ENCODE assay signal across 8 cellular contexts in the genomic region with DNA sequence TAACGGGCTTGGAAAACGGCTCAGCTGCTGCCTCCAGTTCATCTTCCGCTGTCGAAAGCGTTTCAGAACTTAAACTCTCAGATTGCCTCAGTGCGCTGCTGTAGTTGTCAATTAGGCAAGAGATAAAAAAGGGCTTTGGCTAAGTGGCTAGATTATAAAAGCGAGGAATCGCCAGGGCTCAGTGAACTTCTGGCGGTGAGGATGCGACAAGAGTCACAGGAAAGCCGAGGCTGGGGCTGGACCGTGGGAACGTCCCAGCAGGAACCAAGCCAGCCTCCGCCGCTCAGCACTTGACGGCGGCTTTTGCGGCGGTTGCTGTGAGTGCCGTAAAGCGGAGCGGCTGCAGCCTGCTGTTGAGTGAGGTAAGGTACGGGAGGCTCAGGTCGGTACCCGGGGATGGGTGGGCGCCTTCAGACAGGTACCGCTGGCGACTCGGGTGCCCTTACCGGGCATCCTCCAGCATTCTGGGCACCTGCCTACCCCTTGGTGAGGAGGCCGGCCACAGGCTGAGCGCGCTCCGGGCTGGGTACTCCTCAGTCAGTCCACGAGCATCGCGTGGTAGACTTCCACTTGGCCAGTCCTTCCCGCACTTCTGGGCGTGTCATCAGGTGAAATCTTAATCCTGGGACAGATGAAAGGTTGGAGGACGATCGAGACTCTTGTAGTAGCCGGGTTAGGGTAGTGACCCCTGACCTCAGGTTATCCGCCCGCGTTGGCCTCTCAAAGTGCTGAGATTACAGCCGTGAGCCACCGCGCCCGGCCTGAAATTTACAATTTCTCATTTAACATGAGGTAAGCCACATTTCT. TPM values are rescaled to one million over a fixed set of nuclear protein-coding genes. Genes with fewer than 3 reads are reported as not detected.
DNase-seq lines count a peak whose midpoint lies in the region; ATAC-seq and TF ChIP-seq lines count a peak whose summit lies in the region.

FKTN (plus strand) TSS at position 328 of the 807 bp plus-strand sequence. CDS start 16,902 bp downstream, outside the sequence.

- DNase-seq in Calu3 (peak; percentile 74), HT1080 (ENCODE audit: low read depth) (peak; percentile 90), epidermal melanocyte (ENCODE audit: insufficient read length, low spot score) (peak; percentile 73)
- peak; percentile 82 for DNase-seq in activated CD8-positive, alpha-beta memory T cell treated with anti-CD3 and anti-CD28 coated beads, Interleukin-2, amount 50 U/mL, for 4 hours
- peak; percentile 45 to 57 for DNase-seq in stimulated activated CD8-positive, alpha-beta memory T cell treated with anti-CD3 and anti-CD28 coated beads, Interleukin-4, amount 100 ng/mL, for 1 hour (ENCODE audit: low read depth in 2 of 2, low spot score in 1 of 2)

- ATAC-seq in GM21367 (IDR thresholded peaks at IDR 0.05; ENCODE audit: unreplicated experiment) = peak; percentile 96

- peak within 1 kb of the TSS; percentile 90 for H2AFZ ChIP-seq in OCI-LY1 (ENCODE audit: low read length)

- no peak within 1 kb of the TSS for H3K27ac ChIP-seq in OCI-LY1 (ENCODE audit: low read depth, low read length, poor library complexity, severe bottlenecking)

- no peaks in the 10 kb centered on the region for H4K20me1 ChIP-seq in OCI-LY1 (ENCODE audit: insufficient read depth, low read length)

- H3K4me1 ChIP-seq in OCI-LY1 (ENCODE audit: insufficient read depth, low read length, severe bottlenecking) (peaks cover 10% of the 10 kb centered on the region), mononuclear cell (ENCODE audit: insufficient read depth, low read length) (peaks cover 10% of the 10 kb centered on the region)

- no peak for TF ChIP-seq CTCF in Calu3 (IDR thresholded peaks at IDR 0.05; ENCODE audit: unreplicated experiment)
- TF ChIP-seq CTCF in OCI-LY1 (IDR thresholded peaks at IDR 0.05; ENCODE audit: low read length) = no peak

- no TSS peak for BruUV-seq in Calu3 (replicated peaks; lab: Mats Ljungman, UMichigan)

- H3K36me3 Mint-ChIP-seq in Calu3 (ENCODE audit: insufficient read depth, unreplicated experiment) = peaks cover 15% of the 10 kb centered on the region

- CTCF ChIA-PET in Calu3 (lab: Charles Lee) = interaction anchor here (0.5 kb wide), 1 partner anchor 661 kb away, joined by 4 read pairs; no protein-coding TSS in a partner anchor

- H3F3A ChIP-seq in OCI-LY1 (ENCODE audit: insufficient read depth, low read length) = peaks cover 3% of the 10 kb centered on the region

- no peaks in the 10 kb centered on the region for H3K27me3 ChIP-seq in OCI-LY1 (ENCODE audit: insufficient read depth, low read length)
- H3K27me3 ChIP-seq in mononuclear cell (ENCODE audit: insufficient read depth, low read length) = no peaks in the 10 kb centered on the region

- H3K4me2 ChIP-seq in OCI-LY1 (ENCODE audit: low read length) = peak within 1 kb of the TSS; percentile 64

- peaks cover 10% of the 10 kb centered on the region for H3K9me3 ChIP-seq in OCI-LY1 (ENCODE audit: low read length)
- no peaks in the 10 kb centered on the region for H3K9me3 ChIP-seq in mononuclear cell (ENCODE audit: low read depth, low read length)

- peaks cover 13% of the 10 kb centered on the region for H3K9me3 Mint-ChIP-seq in Calu3 (ENCODE audit: low read depth, unreplicated experiment)

- H3K36me3 ChIP-seq in OCI-LY1 (ENCODE audit: insufficient read depth, low read length) = peaks cover 4% of the 10 kb centered on the region; the same call in 1 of the 2 replicates

- peak within 1 kb of the TSS; percentile 83 for H3K4me3 Mint-ChIP-seq in Calu3 (ENCODE audit: low read depth, unreplicated experiment)

- H3K4me1 Mint-ChIP-seq in Calu3 (ENCODE audit: low read depth, unreplicated experiment) = peaks cover 9% of the 10 kb centered on the region

- H3K79me2 ChIP-seq in OCI-LY1 (ENCODE audit: insufficient read depth, low read length) = peaks cover 7% of the 10 kb centered on the region; the same call in 1 of the 2 replicates

- H3K27me3 Mint-ChIP-seq in Calu3 (ENCODE audit: unreplicated experiment) = no peaks in the 10 kb centered on the region

- peak within 1 kb of the TSS; percentile 67 for H3K27ac Mint-ChIP-seq in Calu3 (ENCODE audit: unreplicated experiment)

- intact Hi-C loops in Calu3 (cut with micrococcal nuclease; ENCODE audit: unreplicated experiment) = no loop called here

- H3K9ac ChIP-seq in OCI-LY1 (ENCODE audit: low read length) = peak within 1 kb of the TSS; percentile 63

- H3K4me3 ChIP-seq in OCI-LY1 (ENCODE audit: low read depth, low read length, poor library complexity, severe bottlenecking) (peak within 1 kb of the TSS; percentile 85), mononuclear cell (ENCODE audit: low read length) (peak within 1 kb of the TSS; percentile 68)

- no peaks in the 10 kb centered on the region for H3K9me2 ChIP-seq in OCI-LY1 (ENCODE audit: low read depth, low read length)

RNA-seq across cellular contexts. Expression of gene FKTN, which starts in this region (rescaled TPM):
- 8.6 and 11.8 TPM in 2 replicates for total RNA-seq in Calu3 (2022)
- total RNA-seq in HT1080 (2014; rRNA removed; shearing (Covaris generic)) = 10.4 and 10.5 TPM in 2 replicates
- 12.1 and 14.5 TPM in 2 replicates for polyA plus RNA-seq in HT1080 (2015; cell fraction: cytosol; rRNA removed)
- 31.5 and 32.5 TPM in 2 replicates for polyA plus RNA-seq in HT1080 (2015; cell fraction: nucleus; rRNA removed)
- total RNA-seq in mononuclear cell = 4.4 TPM
